Comparison of ENCODE assay signal across 8 cellular contexts in genomic region chrX:44872319-44872816, GRCh38. TPM values are rescaled to one million over a fixed set of nuclear protein-coding genes. Genes with fewer than 3 reads are reported as not detected.
DNase-seq lines count a peak whose midpoint lies in the region; ATAC-seq, FAIRE-seq and TF ChIP-seq lines count a peak whose summit lies in the region.

No MANE protein-coding gene starts in this region.

- peak overlapping the region; percentile 86 for H3K27ac Mint-ChIP-seq in astrocyte (ENCODE audit: unreplicated experiment)

- no peaks in the 10 kb centered on the region for H3K27me3 Mint-ChIP-seq in astrocyte (ENCODE audit: low read depth, unreplicated experiment)

- H3K9me3 ChIP-seq in astrocyte (ENCODE audit: insufficient read depth, low read depth, low read length) (no peaks in the 10 kb centered on the region), small intestine (ENCODE audit: control insufficient read depth, low read depth) (no peaks in the 10 kb centered on the region)

- 0% methylated on average over 29 to 57 of the region's 57 CpGs for WGBS in small intestine, 3 donors

- H3K27me3 ChIP-seq in astrocyte (ENCODE audit: insufficient read depth, low read length): no peaks in the 10 kb centered on the region
- H3K27me3 ChIP-seq in small intestine (ENCODE audit: control insufficient read depth in 2 of 2, insufficient read depth in 2 of 2, low read length in 2 of 2): no peaks in the 10 kb centered on the region

- H3K36me3 ChIP-seq in astrocyte (ENCODE audit: insufficient read depth, low read length) (no peaks in the 10 kb centered on the region), small intestine (ENCODE audit: control insufficient read depth in 2 of 2, insufficient read depth in 2 of 2, low read length in 2 of 2) (no peaks in the 10 kb centered on the region)

- H3K9ac ChIP-seq in astrocyte (ENCODE audit: low read length): peak overlapping the region; percentile 89

- DNase-seq in activated T-cell treated with anti-CD3 and anti-CD28 coated beads for 1 hour (ENCODE audit: low read depth) (peak; percentile 5), OCI-M1 (lab: John Stamatoyannopoulos, UW) (peak; percentile 65), astrocyte (ENCODE audit: low read depth) (no peak), small intestine (peak; percentile 49), DMS114 treated with DMSO at 0.1 percent for 48 hours (lab: John Stamatoyannopoulos, UW; ENCODE audit: unreplicated experiment) (no peak)
- DNase-seq in activated T-cell treated with anti-CD3 and anti-CD28 coated beads, Interleukin-2, amount 50 U/mL, for 1 hour: no peak

- H2AFZ ChIP-seq in astrocyte (ENCODE audit: low read depth, low read length): peak overlapping the region; percentile 77

- H3K4me2 ChIP-seq in astrocyte (ENCODE audit: low read length): peak overlapping the region; percentile 85

- no peak for TF ChIP-seq CTCF in astrocyte (IDR thresholded peaks at IDR 0.05; ENCODE audit: insufficient read depth, low read depth, low read length)

- peaks cover 24% of the 10 kb centered on the region for H4K20me1 ChIP-seq in astrocyte (ENCODE audit: insufficient read depth, low read length)

- H3K4me1 ChIP-seq in astrocyte (ENCODE audit: insufficient read depth, low read length): no peaks in the 10 kb centered on the region
- no peaks in the 10 kb centered on the region for H3K4me1 ChIP-seq in small intestine (ENCODE audit: control insufficient read depth in 2 of 2, insufficient read depth in 1 of 2, low read depth in 1 of 2, low read length in 1 of 2)

- no peaks in the 10 kb centered on the region for H3K9me3 Mint-ChIP-seq in astrocyte (ENCODE audit: unreplicated experiment)

- ATAC-seq in HG02840 (IDR thresholded peaks at IDR 0.05; ENCODE audit: low FRiP score, unreplicated experiment): peak; percentile 27

- peak overlapping the region; percentile 89 for H3K4me3 Mint-ChIP-seq in astrocyte (ENCODE audit: unreplicated experiment)

- peaks cover 53% of the 10 kb centered on the region for H3K79me2 ChIP-seq in astrocyte (ENCODE audit: insufficient read depth, low read length)

- H3K4me1 Mint-ChIP-seq in astrocyte (ENCODE audit: low read depth, unreplicated experiment): peaks cover 4% of the 10 kb centered on the region

- FAIRE-seq in astrocyte (lab: Jason Lieb, UNC) (no peak), small intestine (lab: Jason Lieb, UNC) (no peak)

- H3K36me3 Mint-ChIP-seq in astrocyte (ENCODE audit: low read depth, unreplicated experiment): no peaks in the 10 kb centered on the region

- H3K27ac ChIP-seq in astrocyte (ENCODE audit: low read depth, low read length) (peak overlapping the region; percentile 88), small intestine (ENCODE audit: low read depth in 1 of 2, low read length in 1 of 2) (peak overlapping the region; percentile 98)

- H3K4me3 ChIP-seq in astrocyte (ENCODE audit: insufficient read depth, low read depth, low read length) (peak overlapping the region; percentile 86), iPS-11a (ENCODE audit: low read depth, low read length) (peak overlapping the region; percentile 24), small intestine (ENCODE audit: low read depth in 1 of 2, low read length in 2 of 2) (peak overlapping the region; percentile 70 to 89)

RNA-seq across cellular contexts. Expression of gene KDM6A, which starts 0.6 kb away (rescaled TPM):
- total RNA-seq in astrocyte: 33.6 and 44.0 TPM in 2 replicates
- 10 to 100 TPM in 2 of 3 donors, 1 to 10 TPM in 1; 9.5 to 16.8 (median 12.1) TPM for polyA plus RNA-seq in small intestine

RNA-seq across cellular contexts. Expression of gene DUSP21, which starts 28.5 kb away (rescaled TPM):
- total RNA-seq in astrocyte: not detected in 2 replicates
- polyA plus RNA-seq in small intestine: 1 to 10 TPM in 2 of 3 donors, under 1 TPM in 1; 0.22 to 2.2 (median 2.2) TPM

Comparison
In these comparisons a context has a peak if more than half of its experiments do, and no peak if none do; other contexts are left out.
1. DNase-seq: peak in activated T-cell treated with anti-CD3 and anti-CD28 coated beads for 1 hour (single experiment), OCI-M1 (single experiment) and small intestine (single experiment); none in activated T-cell treated with anti-CD3 and anti-CD28 coated beads, Interleukin-2, amount 50 U/mL, for 1 hour (single experiment), astrocyte (single experiment) and DMS114 treated with DMSO at 0.1 percent for 48 hours (single experiment).
2. H3K4me3 ChIP-seq: peak in every context shown above with its lines; median percentile 86 in astrocyte; 80 in small intestine; 24 in iPS-11a.